ENCODE assay signal across 16 cellular contexts in genomic region chr3:194715022-194715800, GRCh38. TPM values are rescaled to one million over a fixed set of nuclear protein-coding genes. Genes with fewer than 3 reads are reported as not detected.
DNase-seq lines count a peak whose midpoint lies in the region; ATAC-seq and TF ChIP-seq lines count a peak whose summit lies in the region.
"Had no signal": no experiment of that assay in that cellular context is flagged by ENCODE, and none has a peak within 500 bp of the region (broad histone marks: within the 10 kb centered on the region; RNA-seq: fewer than 3 reads in every experiment).

No MANE protein-coding gene starts in this region.

- H3K9ac ChIP-seq in mesendoderm (ENCODE audit: low read length) (no peak overlapping the region), Karpas-422 (ENCODE audit: low read length) (no peak overlapping the region)

- H3K36me3 Mint-ChIP-seq in Caco-2 (ENCODE audit: insufficient read depth, unreplicated experiment): no peaks in the 10 kb centered on the region

- H3K4me1 Mint-ChIP-seq in Caco-2 (ENCODE audit: low read depth, unreplicated experiment): peaks cover 12% of the 10 kb centered on the region

- H3K9me3 ChIP-seq in Caco-2: no peaks in the 10 kb centered on the region
- no peaks in the 10 kb centered on the region for H3K9me3 ChIP-seq in body of pancreas
- no peaks in the 10 kb centered on the region for H3K9me3 ChIP-seq in Karpas-422 (ENCODE audit: low read length)
- H3K9me3 ChIP-seq: adrenal gland, gastrocnemius medialis had no signal

- H2BK120ac ChIP-seq in mesendoderm (ENCODE audit: low read depth, low read length): no peak overlapping the region

- TF ChIP-seq CTCF in Caco-2 (IDR thresholded peaks at IDR 0.05; ENCODE audit: insufficient read depth in 1 of 2, low read depth in 1 of 2, low read length in 1 of 2, severe bottlenecking in 1 of 2, unreplicated experiment in 1 of 2) (no peak), body of pancreas (IDR thresholded peaks at IDR 0.05) (no peak)

- H3K4me2 ChIP-seq in mesendoderm (ENCODE audit: low read length): no peak overlapping the region
- no peak overlapping the region for H3K4me2 ChIP-seq in Karpas-422 (ENCODE audit: low read depth, low read length, poor library complexity, severe bottlenecking)

- no peak overlapping the region for H3K23ac ChIP-seq in mesendoderm (ENCODE audit: low read length)

- H3K4me3 ChIP-seq in Caco-2 (ENCODE audit: low read depth, low read length): no peak overlapping the region
- no peak overlapping the region for H3K4me3 ChIP-seq in body of pancreas
- H3K4me3 ChIP-seq in mesendoderm (ENCODE audit: low read length): no peak overlapping the region
- H3K4me3 ChIP-seq in Karpas-422 (ENCODE audit: low read length): no peak overlapping the region
- H3K4me3 ChIP-seq: adrenal gland, gastrocnemius medialis had no signal

- DNase-seq in Caco-2 (no peak), NCI-H2107 (lab: John Stamatoyannopoulos, UW) (peak; percentile 65), body of pancreas (peak in 3 of 4 donors; percentile 30 to 47 (median 31)), mesendoderm (peak; percentile 85), Karpas-422 (no peak)
- DNase-seq: adrenal gland; AML-193; EL; gastrocnemius medialis; NCI-H1092; SIG-M5; stimulated activated CD4-positive, alpha-beta T cell treated with anti-CD3 and anti-CD28 coated beads, Interleukin-4, amount 100 ng/mL, for 24 hours had no signal

- H3K27ac Mint-ChIP-seq in Caco-2 (ENCODE audit: unreplicated experiment): peak overlapping the region; percentile 9
- H3K27ac Mint-ChIP-seq: stimulated activated naive CD8-positive, alpha-beta T cell treated with anti-CD3 and anti-CD28 coated beads, Interleukin-15, Interleukin-2, amounts not matched to agents 100 ng/mL and 50 ng/mL, for 24 hours had no signal

- H3K27ac ChIP-seq in body of pancreas (peak overlapping the region in 1 of 4 donors; percentile 43), mesendoderm (ENCODE audit: low read depth, low read length) (no peak overlapping the region), Karpas-422 (ENCODE audit: low read length) (no peak overlapping the region)
- H3K27ac ChIP-seq: adrenal gland, gastrocnemius medialis had no signal

- 56 to 62% methylated on average over 8 of the region's 8 CpGs for WGBS in body of pancreas, 2 donors
- no CpG with 5 or more reads among the region's 8 CpGs for WGBS in mesendoderm (ENCODE audit: extremely low coverage, insufficient coverage, low lambda C conversion rate)

- no peaks in the 10 kb centered on the region for H4K20me1 ChIP-seq in Karpas-422 (ENCODE audit: insufficient read depth, low read depth, low read length)

- H3K4ac ChIP-seq in mesendoderm (ENCODE audit: low read depth, low read length): no peak overlapping the region

- H2BK5ac ChIP-seq in mesendoderm (ENCODE audit: low read length): no peak overlapping the region

- no peak overlapping the region for H2AFZ ChIP-seq in Karpas-422 (ENCODE audit: low read length)

- no peak overlapping the region for H4K8ac ChIP-seq in mesendoderm (ENCODE audit: low read depth, low read length)

- intact Hi-C loops in Caco-2 (cut with micrococcal nuclease; ENCODE audit: unreplicated experiment): no loop called here
- intact Hi-C loops in body of pancreas (cut with DNase I): no loop called here

- H3K36me3 ChIP-seq in Caco-2 (ENCODE audit: control insufficient read depth, insufficient read depth, low read length) (no peaks in the 10 kb centered on the region), body of pancreas (replicated peaks in 1 of 2; ENCODE audit: insufficient read depth in 1 of 2, low read depth in 2 of 2) (no peaks in the 10 kb centered on the region), mesendoderm (ENCODE audit: control insufficient read depth, insufficient read depth, low read length) (no peaks in the 10 kb centered on the region), Karpas-422 (ENCODE audit: insufficient read depth, low read length) (no peaks in the 10 kb centered on the region)
- H3K36me3 ChIP-seq: adrenal gland, gastrocnemius medialis had no signal

- no peak overlapping the region for H2BK15ac ChIP-seq in mesendoderm (replicated peaks; ENCODE audit: low read depth)

- H3K27me3 Mint-ChIP-seq in Caco-2 (ENCODE audit: insufficient read depth, unreplicated experiment): no peaks in the 10 kb centered on the region
- H3K27me3 Mint-ChIP-seq: stimulated activated naive CD8-positive, alpha-beta T cell treated with anti-CD3 and anti-CD28 coated beads, Interleukin-15, Interleukin-2, amounts not matched to agents 100 ng/mL and 50 ng/mL, for 24 hours had no signal

- POLR2A ChIA-PET in Caco-2 (lab: Charles Lee): interaction anchor here (0.6 kb wide), 1 partner anchor 33 kb away, joined by 4 read pairs; no protein-coding TSS in a partner anchor

- H3K27me3 ChIP-seq in Caco-2 (replicated peaks; ENCODE audit: control insufficient read depth, insufficient read depth, low read length) (no peaks in the 10 kb centered on the region), body of pancreas (no peaks in the 10 kb centered on the region), mesendoderm (ENCODE audit: insufficient read depth, low read length, poor library complexity) (no peaks in the 10 kb centered on the region), Karpas-422 (ENCODE audit: low read length) (no peaks in the 10 kb centered on the region)
- H3K27me3 ChIP-seq: adrenal gland, gastrocnemius medialis had no signal

- ATAC-seq in body of pancreas (peak; percentile 68), GM18498 (IDR thresholded peaks at IDR 0.05; ENCODE audit: unreplicated experiment) (no peak), HG03457 (IDR thresholded peaks at IDR 0.05; ENCODE audit: unreplicated experiment) (no peak), GM18858 (IDR thresholded peaks at IDR 0.05; ENCODE audit: unreplicated experiment) (no peak)
- ATAC-seq: gastrocnemius medialis had no signal

- no peak overlapping the region for H4K5ac ChIP-seq in mesendoderm (ENCODE audit: low read length)

- H3K56ac ChIP-seq in mesendoderm (ENCODE audit: low read length): no peak overlapping the region

- H3K79me2 ChIP-seq in mesendoderm (ENCODE audit: control insufficient read depth, insufficient read depth, low read length) (no peaks in the 10 kb centered on the region), Karpas-422 (ENCODE audit: low read length) (no peaks in the 10 kb centered on the region)

- H2AK5ac ChIP-seq in mesendoderm (ENCODE audit: low read length): no peak overlapping the region

- H3K9me2 ChIP-seq in Karpas-422 (replicated peaks; ENCODE audit: insufficient read depth, low read length): no peaks in the 10 kb centered on the region

- TF ChIP-seq POLR2A in body of pancreas (IDR thresholded peaks at IDR 0.05): no peak

- H3K4me3 Mint-ChIP-seq in Caco-2 (ENCODE audit: unreplicated experiment): no peak overlapping the region
- H3K4me3 Mint-ChIP-seq: stimulated activated naive CD8-positive, alpha-beta T cell treated with anti-CD3 and anti-CD28 coated beads, Interleukin-15, Interleukin-2, amounts not matched to agents 100 ng/mL and 50 ng/mL, for 24 hours had no signal

- H3K18ac ChIP-seq in mesendoderm (ENCODE audit: low read length): no peak overlapping the region

- H3K9me3 Mint-ChIP-seq in Caco-2 (ENCODE audit: unreplicated experiment): no peaks in the 10 kb centered on the region
- H3K9me3 Mint-ChIP-seq: stimulated activated naive CD8-positive, alpha-beta T cell treated with anti-CD3 and anti-CD28 coated beads, Interleukin-15, Interleukin-2, amounts not matched to agents 100 ng/mL and 50 ng/mL, for 24 hours had no signal

- H3K4me1 ChIP-seq in Caco-2: no peaks in the 10 kb centered on the region
- H3K4me1 ChIP-seq in body of pancreas: peaks cover 6% of the 10 kb centered on the region
- H3K4me1 ChIP-seq in mesendoderm (ENCODE audit: control insufficient read depth, low read depth, low read length): peaks cover 2% of the 10 kb centered on the region
- no peaks in the 10 kb centered on the region; the same call in 1 of the 2 replicates for H3K4me1 ChIP-seq in Karpas-422 (ENCODE audit: low read length)
- H3K4me1 ChIP-seq: adrenal gland had no signal

- BruUV-seq in Caco-2 (replicated peaks; lab: Mats Ljungman, UMichigan): no TSS peak

- CTCF ChIA-PET in Caco-2 (lab: Charles Lee): interaction anchor here (0.6 kb wide), 1 partner anchor 25 kb away, joined by 4 read pairs; no protein-coding TSS in a partner anchor

- no peaks in the 10 kb centered on the region for H3K79me1 ChIP-seq in mesendoderm (ENCODE audit: low read length)

RNA-seq across cellular contexts. Expression of gene FAM43A, which starts 29.5 kb away (rescaled TPM):
- total RNA-seq in Caco-2 (2022): 3.5 and 4.0 TPM in 2 replicates
- total RNA-seq in body of pancreas: 1 to 10 TPM; 5.2 to 5.3 TPM
- polyA plus RNA-seq in mesendoderm (2013, experiment 1 of 2): 6.2 TPM
- 5.9 TPM for polyA plus RNA-seq in mesendoderm (2013, experiment 2 of 2)
- 80.7 and 147 TPM in 2 replicates for total RNA-seq in Karpas-422 (2014; rRNA removed; shearing (Covaris generic); ENCODE audit: low replicate concordance)

RNA-seq across cellular contexts. Expression of gene LSG1, which starts 43.2 kb away (rescaled TPM):
- total RNA-seq in Caco-2 (2022) (48.0 and 55.0 TPM in 2 replicates), body of pancreas (10 to 100 TPM; 30.1 to 36.9 TPM)
- 40.6 TPM for polyA plus RNA-seq in mesendoderm (2013, experiment 1 of 2)
- 42.2 TPM for polyA plus RNA-seq in mesendoderm (2013, experiment 2 of 2)
- total RNA-seq in Karpas-422 (2014; rRNA removed; shearing (Covaris generic); ENCODE audit: low replicate concordance): 52.2 and 74.3 TPM in 2 replicates

Comparison
In these comparisons a context has a peak if more than half of its experiments do, and no peak if none do; other contexts are left out.
1. DNase-seq: peak in NCI-H2107 (single experiment), body of pancreas (3 of 4) and mesendoderm (single experiment); none in Caco-2 (0 of 2) and Karpas-422 (single experiment).
2. RNA of gene FAM43A, which starts 29.5 kb away (total RNA-seq): 80.7 to 147 TPM in Karpas-422; 5.2 to 5.3 TPM in body of pancreas and 3.5 to 4.0 TPM in Caco-2; every median in the first group is over 10 times any median in the second.